32 cellular contexts compared by ENCODE assay signal in the genomic region with DNA sequence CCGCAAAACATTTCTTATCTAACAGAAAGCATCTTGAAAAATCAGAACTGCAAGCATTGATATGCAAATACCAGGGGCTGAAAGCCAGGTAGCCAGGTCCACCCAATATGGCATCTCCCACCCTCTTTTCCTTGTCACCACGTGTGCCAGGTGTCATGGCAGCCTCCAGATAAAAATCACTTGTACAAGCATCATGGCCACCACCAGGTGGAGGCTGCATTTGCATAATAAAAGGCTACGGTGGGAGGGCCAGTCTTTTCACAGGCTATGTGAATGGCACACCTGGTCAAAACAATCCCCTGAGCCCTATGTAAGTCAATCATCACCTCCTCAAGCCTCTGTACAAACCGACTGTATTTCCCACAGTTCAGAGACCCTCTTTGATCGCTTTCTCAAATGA.
A peak's percentile ranks its signal among the peaks of the same experiment; 100 is the strongest.
DNase-seq lines count a peak whose midpoint lies in the region; ATAC-seq, FAIRE-seq and TF ChIP-seq lines count a peak whose summit lies in the region.
"Had no signal": no experiment of that assay in that cellular context is flagged by ENCODE, and none has a peak within 500 bp of the region (broad histone marks: within the 10 kb centered on the region; RNA-seq: fewer than 3 reads in every experiment).

No MANE protein-coding gene starts in this region.

- POLR2A ChIA-PET in HCT116 (lab: Charles Lee), result no interaction called here
- POLR2A ChIA-PET in WTC11 (lab: Charles Lee), result no interaction called here

- H3K9me3 Mint-ChIP-seq in WTC11, result peaks cover 4% of the 10 kb centered on the region; the same call in 1 of the 2 replicates

- RAD21 ChIA-PET in HCT116 (lab: Charles Lee; ENCODE audit: low non-redundant PET in 1 of 2, low total read pairs in 2 of 2, uncharacterized antibody in 2 of 2, unreplicated experiment in 2 of 2), result no interaction called here

- intact Hi-C loops in HCT116 (cut with micrococcal nuclease), result no loop called here

- H3K27ac ChIP-seq in HCT116 (ENCODE audit: low read depth, low read length), result no peak overlapping the region
- H3K27ac ChIP-seq: A549, cardiac muscle cell, coronary artery, esophagus muscularis mucosa, hepatocyte, left lung, prostate gland, transverse colon had no signal

- H3K4me3 ChIP-seq in HCT116 (replicated peaks in 1 of 2; ENCODE audit: low read depth in 1 of 2, low read length in 2 of 2), result no peak overlapping the region
- H3K4me3 ChIP-seq: A549, cardiac muscle cell, coronary artery, esophagus muscularis mucosa, hepatocyte, left lung, prostate gland, transverse colon had no signal

- H3K4me2 ChIP-seq in HCT116 (ENCODE audit: low read length), result no peak overlapping the region
- H3K4me2 ChIP-seq: A549, hepatocyte had no signal

- H3K4me1 Mint-ChIP-seq in WTC11, result peaks cover 17% of the 10 kb centered on the region

- BruUV-seq in HCT116 (replicated peaks; lab: Mats Ljungman, UMichigan), result no TSS peak

- H3K9ac ChIP-seq in HCT116 (ENCODE audit: low read length), result no peak overlapping the region

- no peaks in the 10 kb centered on the region for H3K9me2 ChIP-seq in HCT116 (ENCODE audit: insufficient read depth)

- peak overlapping the region; percentile 37 for H2AFZ ChIP-seq in HCT116 (ENCODE audit: low read depth, low read length, poor library complexity, severe bottlenecking)
- H2AFZ ChIP-seq: hepatocyte had no signal

- H3K36me3 ChIP-seq in HCT116 (ENCODE audit: control insufficient read depth in 1 of 2, insufficient read depth in 2 of 2, low read length in 2 of 2), result no peaks in the 10 kb centered on the region
- H3K36me3 ChIP-seq: BE2C, cardiac muscle cell, esophagus muscularis mucosa, left lung, prostate gland, transverse colon had no signal

- FAIRE-seq in D721Med (lab: Jason Lieb, UNC), result no peak
- FAIRE-seq: A549, GM12892, islet of Langerhans had no signal

- H3K27me3 ChIP-seq in HCT116 (ENCODE audit: insufficient read depth, low read length), result no peaks in the 10 kb centered on the region
- H3K27me3 ChIP-seq: BE2C, cardiac muscle cell, esophagus muscularis mucosa, hepatocyte, left lung, transverse colon had no signal

- peak; percentile 43 to 69 for DNase-seq in NCI-H2081 (lab: John Stamatoyannopoulos, UW)
- DNase-seq in NCI-H2081 treated with DMSO at 0.1 percent for 48 hours (lab: John Stamatoyannopoulos, UW), result no peak
- DNase-seq in HCT116 (ENCODE audit: low read depth, low spot score), result no peak
- DNase-seq in WTC11 (ENCODE audit: low spot score), result peak; percentile 58
- peak; percentile 18 for DNase-seq in iPS-NIHi11 (ENCODE audit: low spot score)
- no peak for DNase-seq in D721Med (ENCODE audit: insufficient read length, low spot score)
- DNase-seq in SHP77 (lab: John Stamatoyannopoulos, UW), result no peak
- DNase-seq: activated CD4-positive, alpha-beta T cell treated with anti-CD3 and anti-CD28 coated beads for 4 hours; activated effector memory CD4-positive, alpha-beta T cell treated with Interleukin-2 at 50 U/mL for 16 hours; activated T-cell treated with anti-CD3 and anti-CD28 coated beads for 4 hours; anterior cingulate cortex; BE2C; effector memory CD8-positive, alpha-beta T cell; foreskin melanocyte; left lung; NCI-H1105 treated with DMSO at 0.1 percent for 48 hours; NCI-H774; stimulated activated CD4-positive, alpha-beta T cell treated with anti-CD3 and anti-CD28 coated beads, Interleukin-12 subunit alpha, Interleukin-12 subunit beta, amount 100 ng/mL, for 4 hours; stimulated activated CD4-positive, alpha-beta T cell treated with anti-CD3 and anti-CD28 coated beads, Interleukin-4, amount 100 ng/mL, for 1 hour; transverse colon had no signal

- H3K27ac Mint-ChIP-seq in WTC11, result peak overlapping the region; percentile 84; the same call in 1 of the 2 replicates
- H3K27ac Mint-ChIP-seq: activated naive CD8-positive, alpha-beta T cell; effector memory CD8-positive, alpha-beta T cell had no signal

- no peaks in the 10 kb centered on the region for H4K20me1 ChIP-seq in HCT116 (ENCODE audit: insufficient read depth)

- no peak for TF ChIP-seq POLR2A in HCT116 (IDR thresholded peaks at IDR 0.05; ENCODE audit: borderline replicate concordance, extremely low read depth, insufficient read depth, insufficient read length)

- H3K79me2 ChIP-seq in HCT116 (ENCODE audit: insufficient read depth, low read length), result no peaks in the 10 kb centered on the region
- H3K79me2 ChIP-seq: hepatocyte had no signal

- CTCF ChIA-PET in HCT116 (lab: Charles Lee) (no interaction called here), WTC11 (lab: Charles Lee) (no interaction called here)

- no peak overlapping the region for H3K4me3 Mint-ChIP-seq in WTC11
- H3K4me3 Mint-ChIP-seq: activated naive CD8-positive, alpha-beta T cell; effector memory CD8-positive, alpha-beta T cell had no signal

- TF ChIP-seq CTCF in HCT116 (IDR thresholded peaks at IDR 0.05 in 2 of 3, conservative IDR thresholded peaks at IDR 0.05 in 1 of 3; ENCODE audit: borderline replicate concordance in 1 of 3, insufficient read depth in 1 of 3, low read depth in 2 of 3, low read length in 2 of 3), result 0 out of 6 replicates have a peak, but pooled peaks of 1 of the 3 experiments have one; percentile 12
- no peak for TF ChIP-seq CTCF in WTC11 (IDR thresholded peaks at IDR 0.05)
- TF ChIP-seq CTCF in D721Med (IDR thresholded peaks at IDR 0.05; ENCODE audit: insufficient read depth, missing control alignments), result no peak

- H3K4me1 ChIP-seq in HCT116 (ENCODE audit: control insufficient read depth in 1 of 2, insufficient read depth in 2 of 2, low read length in 2 of 2), result no peaks in the 10 kb centered on the region
- H3K4me1 ChIP-seq: A549, Caco-2, esophagus muscularis mucosa, left lung, prostate gland, transverse colon had no signal

- peak; percentile 54 for ATAC-seq in HCT116
- peak; percentile 95 for ATAC-seq in WTC11
- ATAC-seq in HG02938 (IDR thresholded peaks at IDR 0.05; ENCODE audit: unreplicated experiment), result no peak
- ATAC-seq: A549; effector memory CD8-positive, alpha-beta T cell; left lung; sciatic nerve had no signal

- peaks cover 3% of the 10 kb centered on the region; the same call in 1 of the 2 replicates for H3K36me3 Mint-ChIP-seq in WTC11
- H3K36me3 Mint-ChIP-seq: activated naive CD8-positive, alpha-beta T cell had no signal

- no peak for TF ChIP-seq RAD21 in HCT116 (IDR thresholded peaks at IDR 0.05; ENCODE audit: low read depth)

- H3K9me3 ChIP-seq in HCT116 (ENCODE audit: control insufficient read depth in 1 of 2, insufficient read depth in 1 of 2, low read depth in 1 of 2, low read length in 2 of 2), result no peaks in the 10 kb centered on the region
- H3K9me3 ChIP-seq: A549, BE2C, prostate gland, transverse colon had no signal

- no peaks in the 10 kb centered on the region for H3K27me3 Mint-ChIP-seq in WTC11 (ENCODE audit: low read depth)
- H3K27me3 Mint-ChIP-seq: activated naive CD8-positive, alpha-beta T cell; effector memory CD8-positive, alpha-beta T cell had no signal

TF ChIP-seq in HCT116, 20 proteins besides CTCF, POLR2A, EP300 and RAD21:
- TF ChIP-seq YY1 (IDR thresholded peaks at IDR 0.05; ENCODE audit: extremely low read depth, insufficient replicate concordance, low read depth, low read length), result peak; percentile 13
- no peak for TF ChIP-seq POLR2AphosphoS5 (IDR thresholded peaks at IDR 0.05; ENCODE audit: low read depth, low read length)

TF ChIP-seq in WTC11, 78 proteins besides CTCF, POLR2A, EP300 and RAD21 (continues in another document):
- no peak for TF ChIP-seq NR1H2 (CRISPR knock-in tag; IDR thresholded peaks at IDR 0.05)
- TF ChIP-seq, protein P1, sequence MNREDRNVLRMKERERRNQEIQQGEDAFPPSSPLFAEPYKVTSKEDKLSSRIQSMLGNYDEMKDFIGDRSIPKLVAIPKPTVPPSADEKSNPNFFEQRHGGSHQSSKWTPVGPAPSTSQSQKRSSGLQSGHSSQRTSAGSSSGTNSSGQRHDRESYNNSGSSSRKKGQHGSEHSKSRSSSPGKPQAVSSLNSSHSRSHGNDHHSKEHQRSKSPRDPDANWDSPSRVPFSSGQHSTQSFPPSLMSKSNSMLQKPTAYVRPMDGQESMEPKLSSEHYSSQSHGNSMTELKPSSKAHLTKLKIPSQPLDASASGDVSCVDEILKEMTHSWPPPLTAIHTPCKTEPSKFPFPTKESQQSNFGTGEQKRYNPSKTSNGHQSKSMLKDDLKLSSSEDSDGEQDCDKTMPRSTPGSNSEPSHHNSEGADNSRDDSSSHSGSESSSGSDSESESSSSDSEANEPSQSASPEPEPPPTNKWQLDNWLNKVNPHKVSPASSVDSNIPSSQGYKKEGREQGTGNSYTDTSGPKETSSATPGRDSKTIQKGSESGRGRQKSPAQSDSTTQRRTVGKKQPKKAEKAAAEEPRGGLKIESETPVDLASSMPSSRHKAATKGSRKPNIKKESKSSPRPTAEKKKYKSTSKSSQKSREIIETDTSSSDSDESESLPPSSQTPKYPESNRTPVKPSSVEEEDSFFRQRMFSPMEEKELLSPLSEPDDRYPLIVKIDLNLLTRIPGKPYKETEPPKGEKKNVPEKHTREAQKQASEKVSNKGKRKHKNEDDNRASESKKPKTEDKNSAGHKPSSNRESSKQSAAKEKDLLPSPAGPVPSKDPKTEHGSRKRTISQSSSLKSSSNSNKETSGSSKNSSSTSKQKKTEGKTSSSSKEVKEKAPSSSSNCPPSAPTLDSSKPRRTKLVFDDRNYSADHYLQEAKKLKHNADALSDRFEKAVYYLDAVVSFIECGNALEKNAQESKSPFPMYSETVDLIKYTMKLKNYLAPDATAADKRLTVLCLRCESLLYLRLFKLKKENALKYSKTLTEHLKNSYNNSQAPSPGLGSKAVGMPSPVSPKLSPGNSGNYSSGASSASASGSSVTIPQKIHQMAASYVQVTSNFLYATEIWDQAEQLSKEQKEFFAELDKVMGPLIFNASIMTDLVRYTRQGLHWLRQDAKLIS (CRISPR knock-in tag; IDR thresholded peaks at IDR 0.05; ENCODE audit: borderline replicate concordance), result no peak
- TF ChIP-seq ZNF425 (CRISPR knock-in tag; conservative IDR thresholded peaks at IDR 0.05), result no peak

Comparison
In these comparisons a context has a peak if more than half of its experiments do, and no peak if none do; other contexts are left out.
1. DNase-seq: peak in NCI-H2081 (2 of 2), WTC11 (single experiment) and iPS-NIHi11 (single experiment); none in NCI-H2081 treated with DMSO at 0.1 percent for 48 hours (single experiment), HCT116 (single experiment), D721Med (single experiment) and SHP77 (0 of 2).